In the genomic region with DNA sequence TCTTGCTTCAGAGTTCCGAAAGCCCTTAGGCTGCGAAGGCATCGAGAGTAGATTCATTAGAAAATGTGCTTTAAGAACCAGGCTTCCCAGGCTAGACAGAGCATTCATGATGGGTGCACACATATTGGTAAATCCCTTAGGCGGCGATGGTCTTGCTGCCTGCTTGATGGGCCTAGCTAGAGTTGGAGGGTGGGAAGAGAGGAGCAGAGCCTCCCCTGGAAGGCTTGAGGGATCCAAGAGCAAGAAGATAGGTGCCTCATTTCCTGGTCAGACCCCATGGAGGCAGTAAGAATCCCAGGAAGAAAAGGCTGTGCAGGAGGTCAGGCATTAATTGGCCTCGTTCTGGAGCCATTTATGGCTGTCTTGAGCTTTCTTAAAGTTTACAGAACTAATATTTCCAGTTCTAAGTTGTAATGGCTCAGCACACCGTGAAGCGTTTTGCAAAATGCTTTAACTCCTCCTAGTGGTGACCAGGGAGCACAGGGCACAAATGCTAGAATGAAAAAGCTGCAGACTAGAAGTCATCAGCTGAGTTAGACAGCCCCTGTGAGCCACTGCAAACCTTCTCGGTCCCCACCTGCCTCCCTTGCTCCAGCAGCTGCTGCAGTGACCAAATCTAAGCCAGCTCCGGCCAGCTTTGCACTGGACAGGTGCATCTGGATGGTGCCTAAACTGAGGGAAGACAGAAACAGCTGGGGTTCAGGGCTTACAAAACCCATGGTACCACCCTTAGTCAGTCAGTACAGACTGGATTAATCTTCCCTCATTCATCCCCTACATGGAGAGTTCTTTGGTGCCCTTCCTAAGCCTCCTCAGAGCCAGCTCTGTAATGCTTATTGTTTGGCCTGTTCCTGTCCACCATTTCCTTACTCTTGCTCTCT, we compare ENCODE assay signal across 8 cellular contexts. TPM values are rescaled to one million over a fixed set of nuclear protein-coding genes. Genes with fewer than 3 reads are reported as not detected.
DNase-seq lines count a peak whose midpoint lies in the region; ATAC-seq and TF ChIP-seq lines count a peak whose summit lies in the region.

No MANE protein-coding gene starts in this region.

- H3K4ac ChIP-seq in mesendoderm (ENCODE audit: low read depth, low read length), result no peak overlapping the region

- H4K8ac ChIP-seq in mesendoderm (ENCODE audit: low read depth, low read length), result no peak overlapping the region

- H3K4me3 ChIP-seq in Panc1 (ENCODE audit: low read depth in 2 of 2, low read length in 2 of 2), result no peak overlapping the region
- H3K4me3 ChIP-seq in endodermal cell (ENCODE audit: low read length), result no peak overlapping the region
- H3K4me3 ChIP-seq in mesendoderm (ENCODE audit: low read length), result no peak overlapping the region

- H3K27ac Mint-ChIP-seq in endodermal cell, result no peak overlapping the region

- H3K9me3 Mint-ChIP-seq in endodermal cell, result no peaks in the 10 kb centered on the region

- no peak overlapping the region for H2BK120ac ChIP-seq in mesendoderm (ENCODE audit: low read depth, low read length)

- ATAC-seq in GM19351 (IDR thresholded peaks at IDR 0.05; ENCODE audit: unreplicated experiment) (peak; percentile 84), HG03469 (IDR thresholded peaks at IDR 0.05; ENCODE audit: unreplicated experiment) (peak; percentile 64), Panc1 (peak; percentile 82; the same call in 1 of the 2 replicates), HG03439 (IDR thresholded peaks at IDR 0.05; ENCODE audit: unreplicated experiment) (no peak)
- no peak for ATAC-seq in activated CD4-positive, CD25-positive, alpha-beta regulatory T cell treated with anti-CD3 and anti-CD28 coated beads, Interleukin-2, amount 50 U/mL, for 24 hours

- DNase-seq in DMS153 (lab: John Stamatoyannopoulos, UW) (peak; percentile 46), Panc1 (ENCODE audit: low read depth, low spot score) (peak; percentile 18), endodermal cell (peak; percentile 66), mesendoderm (peak; percentile 64)

- CTCF ChIA-PET in Panc1 (lab: Charles Lee), result no interaction called here

- no peaks in the 10 kb centered on the region for H3K79me2 ChIP-seq in mesendoderm (ENCODE audit: control insufficient read depth, insufficient read depth, low read length)

- in situ Hi-C loops in Panc1 (cut with HindIII; ENCODE audit: low pct_unique_long_range_greater_than_20kb, low sequenced_read_pairs), result no loop called here

- H3K36me3 ChIP-seq in Panc1 (ENCODE audit: control insufficient read depth, insufficient read depth, low read length) (no peaks in the 10 kb centered on the region), endodermal cell (ENCODE audit: control insufficient read depth, insufficient read depth, low read length) (no peaks in the 10 kb centered on the region), mesendoderm (ENCODE audit: control insufficient read depth, insufficient read depth, low read length) (no peaks in the 10 kb centered on the region)

- H3K18ac ChIP-seq in mesendoderm (ENCODE audit: low read length), result no peak overlapping the region

- H3K9ac ChIP-seq in endodermal cell (ENCODE audit: extremely low read depth, low read length, poor library complexity, severe bottlenecking) (no peak overlapping the region), mesendoderm (ENCODE audit: low read length) (no peak overlapping the region)

- H2BK5ac ChIP-seq in mesendoderm (ENCODE audit: low read length), result no peak overlapping the region

- WGBS in endodermal cell (ENCODE audit: insufficient coverage in 1 of 2, insufficient read length in 1 of 2), 2 experiments, result 63 to 77% methylated on average over 6 to 10 of the region's 10 CpGs
- no CpG with 5 or more reads among the region's 10 CpGs for WGBS in mesendoderm (ENCODE audit: extremely low coverage, insufficient coverage, low lambda C conversion rate)

- H3K9me3 ChIP-seq in Panc1 (ENCODE audit: control insufficient read depth, insufficient read depth, low read depth, low read length) (no peaks in the 10 kb centered on the region), endodermal cell (ENCODE audit: control insufficient read depth, low read length) (no peaks in the 10 kb centered on the region)

- intact Hi-C loops in Panc1 (cut with micrococcal nuclease; ENCODE audit: unreplicated experiment), result no loop called here

- H2AK5ac ChIP-seq in mesendoderm (ENCODE audit: low read length), result no peak overlapping the region

- no peak overlapping the region for H3K56ac ChIP-seq in mesendoderm (ENCODE audit: low read length)

- peaks cover 7% of the 10 kb centered on the region for H3K27me3 ChIP-seq in Panc1 (ENCODE audit: control insufficient read depth, insufficient read depth, low read length)
- H3K27me3 ChIP-seq in endodermal cell (ENCODE audit: control insufficient read depth, insufficient read depth, low read length, poor library complexity, severe bottlenecking), result no peaks in the 10 kb centered on the region
- H3K27me3 ChIP-seq in mesendoderm (ENCODE audit: insufficient read depth, low read length, poor library complexity), result no peaks in the 10 kb centered on the region

- H3K27ac ChIP-seq in Panc1 (ENCODE audit: low read length) (no peak overlapping the region), endodermal cell (ENCODE audit: low read depth, low read length) (no peak overlapping the region), mesendoderm (ENCODE audit: low read depth, low read length) (no peak overlapping the region)

- no peaks in the 10 kb centered on the region for H3K27me3 Mint-ChIP-seq in endodermal cell (ENCODE audit: insufficient read depth)

- no peak overlapping the region for H3K4me3 Mint-ChIP-seq in endodermal cell

- H3K79me1 ChIP-seq in mesendoderm (ENCODE audit: low read length), result no peaks in the 10 kb centered on the region

- H3K4me1 ChIP-seq in Panc1 (ENCODE audit: control insufficient read depth, insufficient read depth, low read length) (no peaks in the 10 kb centered on the region), endodermal cell (ENCODE audit: control insufficient read depth, insufficient read depth, low read length) (no peaks in the 10 kb centered on the region), mesendoderm (ENCODE audit: control insufficient read depth, low read depth, low read length) (no peaks in the 10 kb centered on the region)

- no peaks in the 10 kb centered on the region for H3K36me3 Mint-ChIP-seq in endodermal cell (ENCODE audit: low read depth)

- POLR2A ChIA-PET in Panc1 (lab: Charles Lee), result no interaction called here

- H4K5ac ChIP-seq in mesendoderm (ENCODE audit: low read length), result no peak overlapping the region

- H2BK15ac ChIP-seq in mesendoderm (replicated peaks; ENCODE audit: low read depth), result no peak overlapping the region

- no peak overlapping the region for H3K23ac ChIP-seq in mesendoderm (ENCODE audit: low read length)

- no TSS peak for BruUV-seq in Panc1 (replicated peaks; lab: Mats Ljungman, UMichigan)

- peaks cover 6% of the 10 kb centered on the region for H3K4me1 Mint-ChIP-seq in endodermal cell

- TF ChIP-seq CTCF in Panc1 (IDR thresholded peaks at IDR 0.05) (peak; percentile 79), endodermal cell (conservative IDR thresholded peaks at IDR 0.05) (peak; percentile 91)

- H3K4me2 ChIP-seq in mesendoderm (ENCODE audit: low read length), result no peak overlapping the region

RNA-seq across cellular contexts. Expression of a gene that starts 14.7 kb away (rescaled TPM):
- not detected for total RNA-seq in Panc1 (2021; ENCODE audit: unreplicated experiment)
- not detected for polyA plus RNA-seq in Panc1 (2012; ENCODE audit: insufficient read length)
- under 1 TPM in 1 of 2 donors, not detected in 1; 0.20 TPM for total RNA-seq in endodermal cell
- 0.50 TPM for polyA plus RNA-seq in endodermal cell (2013, experiment 1 of 2)
- polyA plus RNA-seq in endodermal cell (2013, experiment 2 of 2), result 0.41 TPM
- 0.03 TPM for polyA plus RNA-seq in mesendoderm (2013, experiment 1 of 2)
- not detected for polyA plus RNA-seq in mesendoderm (2013, experiment 2 of 2)

RNA-seq across cellular contexts. Expression of a gene that starts 33.6 kb away (rescaled TPM):
- total RNA-seq in Panc1 (2021; ENCODE audit: unreplicated experiment), result not detected
- not detected for polyA plus RNA-seq in Panc1 (2012; ENCODE audit: insufficient read length)
- total RNA-seq in endodermal cell, result under 1 TPM in 1 of 2 donors, not detected in 1; 0.13 TPM
- polyA plus RNA-seq in endodermal cell (2013, experiment 1 of 2), result not detected
- polyA plus RNA-seq in endodermal cell (2013, experiment 2 of 2), result not detected
- polyA plus RNA-seq in mesendoderm (2013, experiment 1 of 2), result 0.03 TPM
- not detected for polyA plus RNA-seq in mesendoderm (2013, experiment 2 of 2)

RNA-seq across cellular contexts. Expression of a gene that starts 38.0 kb away (rescaled TPM):
- total RNA-seq in Panc1 (2021; ENCODE audit: unreplicated experiment) (20.6 TPM), endodermal cell (10 to 100 TPM; 12.4 to 16.8 TPM)
- 12.4 TPM for polyA plus RNA-seq in Panc1 (2012; ENCODE audit: insufficient read length)
- polyA plus RNA-seq in endodermal cell (2013, experiment 1 of 2), result 17.4 TPM
- polyA plus RNA-seq in endodermal cell (2013, experiment 2 of 2), result 16.0 TPM
- polyA plus RNA-seq in mesendoderm (2013, experiment 1 of 2), result 7.1 TPM
- 7.5 TPM for polyA plus RNA-seq in mesendoderm (2013, experiment 2 of 2)

Comparison
In these comparisons a context has a peak if more than half of its experiments do, and no peak if none do; other contexts are left out.
1. ATAC-seq: peak in GM19351 (single experiment), HG03469 (single experiment) and Panc1 (single experiment); none in activated CD4-positive, CD25-positive, alpha-beta regulatory T cell treated with anti-CD3 and anti-CD28 coated beads, Interleukin-2, amount 50 U/mL, for 24 hours (0 of 2) and HG03439 (single experiment).
2. Peak in every context shown above with its lines, with median percentiles within 50 percentile points of each other: DNase-seq.